ENCODE assay signal across 8 cellular contexts in genomic region chr7:70696139-70696782, GRCh38.
DNase-seq lines count a peak whose midpoint lies in the region; ATAC-seq, FAIRE-seq and TF ChIP-seq lines count a peak whose summit lies in the region.

No MANE protein-coding gene starts in this region.

- H3K36me3 ChIP-seq in Peyer's patch (peaks cover 0 to 11% (median 0%) of the 10 kb centered on the region in 3 donors), small intestine (ENCODE audit: control insufficient read depth in 2 of 2, insufficient read depth in 2 of 2, low read length in 2 of 2) (peaks cover 0 to 5% of the 10 kb centered on the region in 2 donors)

- peak overlapping the region in 3 of 4 donors; percentile 17 to 92 (median 85) for H3K27ac ChIP-seq in Peyer's patch
- H3K27ac ChIP-seq in small intestine (ENCODE audit: low read depth in 1 of 2, low read length in 1 of 2) = peak overlapping the region; percentile 9 to 58

- FAIRE-seq in small intestine (lab: Jason Lieb, UNC) = no peak

- ATAC-seq in HG02571 (IDR thresholded peaks at IDR 0.05; ENCODE audit: unreplicated experiment) (no peak), HG03565 (IDR thresholded peaks at IDR 0.05; ENCODE audit: unreplicated experiment) (no peak)

- H3K9me3 ChIP-seq in Peyer's patch (no peaks in the 10 kb centered on the region), small intestine (ENCODE audit: control insufficient read depth, low read depth) (no peaks in the 10 kb centered on the region)

- H3K27me3 ChIP-seq in Peyer's patch (no peaks in the 10 kb centered on the region), small intestine (ENCODE audit: control insufficient read depth in 2 of 2, insufficient read depth in 2 of 2, low read length in 2 of 2) (no peaks in the 10 kb centered on the region)

- H3K4me3 ChIP-seq in Peyer's patch = peak overlapping the region in 3 of 4 donors; percentile 74 to 79 (median 77)
- H3K4me3 ChIP-seq in foreskin fibroblast (ENCODE audit: low read depth in 1 of 2, low read length in 2 of 2) = peak overlapping the region; percentile 80 to 81
- peak overlapping the region; percentile 3 to 87 for H3K4me3 ChIP-seq in small intestine (ENCODE audit: low read depth in 1 of 2, low read length in 2 of 2)

- DNase-seq in NCI-H1694 treated with DMSO at 0.1 percent for 48 hours (lab: John Stamatoyannopoulos, UW) = peak; percentile 41
- DNase-seq in NCI-H1694 (lab: John Stamatoyannopoulos, UW) = no peak
- DNase-seq in Peyer's patch = no peak
- no peak for DNase-seq in foreskin fibroblast
- DNase-seq in small intestine = peak; percentile 43
- no peak for DNase-seq in cerebellum (ENCODE audit: low spot score)

- no peak for TF ChIP-seq POLR2A in Peyer's patch (IDR thresholded peaks at IDR 0.05)

- H3K4me1 ChIP-seq in Peyer's patch (peaks cover 0 to 15% (median 4%) of the 10 kb centered on the region in 4 donors), small intestine (ENCODE audit: control insufficient read depth in 2 of 2, insufficient read depth in 1 of 2, low read depth in 1 of 2, low read length in 1 of 2) (peaks cover 0 to 2% of the 10 kb centered on the region in 2 donors)

- no peak for TF ChIP-seq CTCF in Peyer's patch (IDR thresholded peaks at IDR 0.05)
- no peak for TF ChIP-seq CTCF in foreskin fibroblast (IDR thresholded peaks at IDR 0.05; ENCODE audit: low read depth, low read length)

- WGBS in small intestine, 3 donors = 8 to 30% (median 21%) methylated on average over 11 of the region's 11 CpGs

Comparison
In these comparisons a context has a peak if more than half of its experiments do, and no peak if none do; other contexts are left out.
1. DNase-seq: peak in NCI-H1694 treated with DMSO at 0.1 percent for 48 hours (single experiment) and small intestine (single experiment); none in NCI-H1694 (single experiment), Peyer's patch (0 of 3), foreskin fibroblast (0 of 2) and cerebellum (single experiment).
2. Peak in every context shown above with its lines, with median percentiles within 50 percentile points of each other: H3K4me3 ChIP-seq.